ENCODE assay signal across 10 cellular contexts in genomic region chr5:138504799-138505198, GRCh38. TPM values are rescaled to one million over a fixed set of nuclear protein-coding genes. Genes with fewer than 3 reads are reported as not detected.
DNase-seq lines count a peak whose midpoint lies in the region; ATAC-seq, FAIRE-seq and TF ChIP-seq lines count a peak whose summit lies in the region.
"Had no signal": no experiment of that assay in that cellular context is flagged by ENCODE, and none has a peak within 500 bp of the region (broad histone marks: within the 10 kb centered on the region; RNA-seq: fewer than 3 reads in every experiment).

No MANE protein-coding gene starts in this region.

- intact Hi-C loops in body of pancreas (cut with DNase I) (loop anchor here (5.0 kb wide), 1 partner anchor 47 kb away; no protein-coding TSS in a partner anchor), HepG2 (cut with micrococcal nuclease; ENCODE audit: unreplicated experiment) (loop anchor here (5.0 kb wide), 1 partner anchor 38 kb away; the partner anchor contains the start of gene ETF1), vagina (cut with DNase I) (loop anchor here (5.0 kb wide), 1 partner anchor 52 kb away; no protein-coding TSS in a partner anchor)

- TF ChIP-seq CTCF in body of pancreas (IDR thresholded peaks at IDR 0.05) (no peak), HepG2 (CRISPR knock-in tag; IDR thresholded peaks at IDR 0.05) (no peak), vagina (IDR thresholded peaks at IDR 0.05) (no peak), GM20000 (IDR thresholded peaks at IDR 0.05; ENCODE audit: extremely low read depth, missing control alignments) (no peak)

- H3K27me3 ChIP-seq in body of pancreas = no peaks in the 10 kb centered on the region
- H3K27me3 ChIP-seq in HepG2 (ENCODE audit: control insufficient read depth in 1 of 2, insufficient read depth in 2 of 2, low read length in 2 of 2) = no peaks in the 10 kb centered on the region
- no peaks in the 10 kb centered on the region for H3K27me3 ChIP-seq in vagina

- CTCF ChIA-PET in HepG2 (lab: Yijun Ruan, JAX; ENCODE audit: low intra/inter-chr PET ratio, low total read pairs) = interaction anchor here (2.1 kb wide), 1 partner anchor 41 kb away, joined by 29 read pairs; the partner anchor contains the start of gene EGR1

- H3K4me3 ChIP-seq in body of pancreas = no peak overlapping the region
- no peak overlapping the region for H3K4me3 ChIP-seq in HepG2 (replicated peaks in 1 of 3; ENCODE audit: insufficient read depth in 1 of 3, low read depth in 2 of 3, low read length in 3 of 3)
- H3K4me3 ChIP-seq in vagina = no peak overlapping the region

- no peak overlapping the region for H2AFZ ChIP-seq in HepG2 (ENCODE audit: low read length)

- TF ChIP-seq EP300 in HepG2 (IDR thresholded peaks at IDR 0.05; ENCODE audit: low read depth in 2 of 2, low read length in 2 of 2) (no peak), HepG2 (CRISPR knock-in tag; IDR thresholded peaks at IDR 0.05; ENCODE audit: borderline replicate concordance) (no peak)

- POLR2A ChIA-PET in HepG2 (lab: Yijun Ruan, JAX) = interaction anchor here (1.0 to 3.7 kb wide), 5 partner anchors 12 to 55 kb away, joined by 3 to 25 read pairs (median 4); partner anchors contain the start of gene EGR1

- H3K9me3 ChIP-seq in body of pancreas (no peaks in the 10 kb centered on the region), HepG2 (ENCODE audit: low read length) (no peaks in the 10 kb centered on the region), vagina (no peaks in the 10 kb centered on the region)

- in situ Hi-C loops in HepG2 (cut with HindIII; ENCODE audit: extremely low pct_ligation_motif_present, low pct_unique_long_range_greater_than_20kb) = loop anchor here (5.0 to 10.0 kb wide), 2 partner anchors 37 to 60 kb away; partner anchors contain the start of gene EGR1

- 26 to 30% methylated on average over 2 to 4 of the region's 4 CpGs for WGBS in body of pancreas, 2 donors
- 92% methylated on average over 4 of the region's 4 CpGs for WGBS in HepG2 (ENCODE audit: low lambda C conversion rate)

- peaks cover 17% of the 10 kb centered on the region for H3K4me1 ChIP-seq in body of pancreas
- peaks cover 71% of the 10 kb centered on the region for H3K4me1 ChIP-seq in HepG2 (ENCODE audit: insufficient read depth, low read length)
- peaks cover 41% of the 10 kb centered on the region for H3K4me1 ChIP-seq in vagina

- no peak for TF ChIP-seq POLR2A in body of pancreas (IDR thresholded peaks at IDR 0.05)
- TF ChIP-seq POLR2A in HepG2 (IDR thresholded peaks at IDR 0.05; ENCODE audit: insufficient read depth in 1 of 2, low read depth in 2 of 2, low read length in 2 of 2) = no peak
- no peak for TF ChIP-seq POLR2A in vagina (IDR thresholded peaks at IDR 0.05)

- DNase-seq in activated T-cell treated with anti-CD3 and anti-CD28 coated beads, Interleukin-2, amount 50 U/mL, for 24 hours = no peak
- DNase-seq in activated T-cell treated with anti-CD3 and anti-CD28 coated beads, Interleukin-2, amount 50 U/mL, for 72 hours = no peak
- peak; percentile 47 to 72 (median 52) for DNase-seq in body of pancreas
- DNase-seq in HepG2 (ENCODE audit: low spot score) = no peak
- DNase-seq in vagina (ENCODE audit: extremely low spot score in 2 of 2) = no peak
- DNase-seq in GM20000 (ENCODE audit: low spot score) = no peak
- no peak for DNase-seq in NOMO-1 treated with dmso at 0.1 percent for 144 hours (lab: John Stamatoyannopoulos, UW; ENCODE audit: unreplicated experiment)
- DNase-seq: NCI-H526 had no signal

- ATAC-seq in activated T-cell treated with anti-CD3 and anti-CD28 coated beads, Interleukin-2, amount 50 U/mL, for 72 hours (replicated peaks in 1 of 2) = no peak
- ATAC-seq in body of pancreas (peak; percentile 58), HepG2 (no peak), GM19324 (IDR thresholded peaks at IDR 0.05; ENCODE audit: low FRiP score, unreplicated experiment) (no peak)

- no peak overlapping the region for H3K4me3 Mint-ChIP-seq in activated T-cell treated with anti-CD3 and anti-CD28 coated beads, Interleukin-2, amount 50 U/mL, for 24 hours
- no peak overlapping the region for H3K4me3 Mint-ChIP-seq in activated T-cell treated with anti-CD3 and anti-CD28 coated beads, Interleukin-2, amount 50 U/mL, for 72 hours
- H3K4me3 Mint-ChIP-seq: stimulated activated naive CD8-positive, alpha-beta T cell treated with anti-CD3 and anti-CD28 coated beads, Interleukin-15, Interleukin-2, amounts not matched to agents 100 ng/mL and 50 ng/mL, for 24 hours had no signal

- H4K20me1 ChIP-seq in HepG2 (ENCODE audit: insufficient read depth, low read length) = no peaks in the 10 kb centered on the region

- BruUV-seq in HepG2 (replicated peaks; lab: Mats Ljungman, UMichigan) = no TSS peak

- peak overlapping the region in 2 of 4 donors; percentile 17 to 18 for H3K27ac ChIP-seq in body of pancreas
- H3K27ac ChIP-seq in HepG2 (ENCODE audit: extremely low read length, insufficient read depth, low read length) = no peak overlapping the region
- peak overlapping the region; percentile 10 for H3K27ac ChIP-seq in vagina

- H3K27ac Mint-ChIP-seq in activated T-cell treated with anti-CD3 and anti-CD28 coated beads, Interleukin-2, amount 50 U/mL, for 24 hours = peak overlapping the region; percentile 19
- H3K27ac Mint-ChIP-seq in activated T-cell treated with anti-CD3 and anti-CD28 coated beads, Interleukin-2, amount 50 U/mL, for 72 hours = no peak overlapping the region
- H3K27ac Mint-ChIP-seq: stimulated activated naive CD8-positive, alpha-beta T cell treated with anti-CD3 and anti-CD28 coated beads, Interleukin-15, Interleukin-2, amounts not matched to agents 100 ng/mL and 50 ng/mL, for 24 hours had no signal

- no peak for TF ChIP-seq RAD21 in HepG2 (CRISPR knock-in tag; IDR thresholded peaks at IDR 0.05)

- H3K36me3 ChIP-seq in body of pancreas (replicated peaks in 1 of 2; ENCODE audit: insufficient read depth in 1 of 2, low read depth in 2 of 2) (peaks cover 0 to 10% of the 10 kb centered on the region in 2 donors), HepG2 (replicated peaks in 1 of 2; ENCODE audit: control insufficient read depth in 1 of 2, insufficient read depth in 2 of 2, low read length in 2 of 2) (peaks cover 7 to 14% of the 10 kb centered on the region in 2 experiments; a peak in 4 of 5 replicates), vagina (peaks cover 0 to 18% of the 10 kb centered on the region in 2 donors)

- H3K27me3 Mint-ChIP-seq in activated T-cell treated with anti-CD3 and anti-CD28 coated beads, Interleukin-2, amount 50 U/mL, for 24 hours = no peaks in the 10 kb centered on the region
- no peaks in the 10 kb centered on the region for H3K27me3 Mint-ChIP-seq in activated T-cell treated with anti-CD3 and anti-CD28 coated beads, Interleukin-2, amount 50 U/mL, for 72 hours (ENCODE audit: low read depth)
- H3K27me3 Mint-ChIP-seq: stimulated activated naive CD8-positive, alpha-beta T cell treated with anti-CD3 and anti-CD28 coated beads, Interleukin-15, Interleukin-2, amounts not matched to agents 100 ng/mL and 50 ng/mL, for 24 hours had no signal

- H3K4me2 ChIP-seq in HepG2 (ENCODE audit: low read depth, low read length) = no peak overlapping the region

- H3K36me3 Mint-ChIP-seq in activated T-cell treated with anti-CD3 and anti-CD28 coated beads, Interleukin-2, amount 50 U/mL, for 24 hours (ENCODE audit: low read depth) = peaks cover 62% of the 10 kb centered on the region
- H3K36me3 Mint-ChIP-seq in activated T-cell treated with anti-CD3 and anti-CD28 coated beads, Interleukin-2, amount 50 U/mL, for 72 hours (ENCODE audit: insufficient read depth in 2 of 2) = peaks cover 6 to 12% of the 10 kb centered on the region in 2 donors

- no peaks in the 10 kb centered on the region for H3K4me1 Mint-ChIP-seq in activated T-cell treated with anti-CD3 and anti-CD28 coated beads, Interleukin-2, amount 50 U/mL, for 24 hours (ENCODE audit: low read depth)
- no peaks in the 10 kb centered on the region for H3K4me1 Mint-ChIP-seq in activated T-cell treated with anti-CD3 and anti-CD28 coated beads, Interleukin-2, amount 50 U/mL, for 72 hours (ENCODE audit: low read depth)

- FAIRE-seq in HepG2 (lab: Jason Lieb, UNC) = no peak

- H3K9me3 Mint-ChIP-seq in activated T-cell treated with anti-CD3 and anti-CD28 coated beads, Interleukin-2, amount 50 U/mL, for 24 hours = no peaks in the 10 kb centered on the region
- H3K9me3 Mint-ChIP-seq in activated T-cell treated with anti-CD3 and anti-CD28 coated beads, Interleukin-2, amount 50 U/mL, for 72 hours = no peaks in the 10 kb centered on the region
- H3K9me3 Mint-ChIP-seq: stimulated activated naive CD8-positive, alpha-beta T cell treated with anti-CD3 and anti-CD28 coated beads, Interleukin-15, Interleukin-2, amounts not matched to agents 100 ng/mL and 50 ng/mL, for 24 hours had no signal

- no peaks in the 10 kb centered on the region for H3K79me2 ChIP-seq in HepG2 (ENCODE audit: insufficient read depth, low read length)

- H3K9ac ChIP-seq in HepG2 (ENCODE audit: insufficient read depth, low read depth, low read length) = no peak overlapping the region

RNA-seq across cellular contexts. Expression of gene ETF1, which starts 38.2 kb away (rescaled TPM):
- total RNA-seq in activated T-cell treated with anti-CD3 and anti-CD28 coated beads, Interleukin-2, amount 50 U/mL, for 72 hours = 100 to 1,000 TPM; 106 to 111 TPM
- total RNA-seq in body of pancreas = 10 to 100 TPM; 24.9 to 36.6 TPM
- 184 and 270 TPM in 2 replicates for total RNA-seq in HepG2 (2016; rRNA removed; fragmentation: Illumina TruSeq; extraction: Trizol)
- total RNA-seq in HepG2 (2016; cell fraction: cytosol; rRNA removed; fragmentation: Illumina TruSeq; extraction: Trizol; ENCODE audit: low read depth) = 51.8 and 53.7 TPM in 2 replicates
- total RNA-seq in HepG2 (2016; cell fraction: insoluble cytoplasmic fraction; rRNA removed; fragmentation: Illumina TruSeq; extraction: Trizol) = 190 and 264 TPM in 2 replicates
- total RNA-seq in HepG2 (2016; cell fraction: membrane; rRNA removed; fragmentation: Illumina TruSeq; extraction: Trizol) = 150 and 153 TPM in 2 replicates
- 90.0 and 98.4 TPM in 2 replicates for total RNA-seq in HepG2 (2016; cell fraction: nucleus; rRNA removed; fragmentation: Illumina TruSeq; extraction: Trizol)
- 45.3 and 52.1 TPM in 2 replicates for polyA plus RNA-seq in HepG2 (2011; rRNA removed)
- polyA plus RNA-seq in HepG2 (2011; cell fraction: cytosol; rRNA removed) = 30.2 and 38.0 TPM in 2 replicates
- polyA plus RNA-seq in HepG2 (2011; cell fraction: nucleus; rRNA removed) = 22.1 and 27.0 TPM in 2 replicates
- 73.5 and 77.9 TPM in 2 replicates for polyA plus RNA-seq in HepG2 (2012)
- 58.4 and 64.0 TPM in 2 replicates for polyA plus RNA-seq in HepG2 (2016; cell fraction: cytosol; fragmentation: Illumina TruSeq; extraction: Trizol; ENCODE audit: low read depth)
- 240 and 256 TPM in 2 replicates for polyA plus RNA-seq in HepG2 (2016; cell fraction: insoluble cytoplasmic fraction; fragmentation: Illumina TruSeq; extraction: Trizol; ENCODE audit: low read depth)
- polyA plus RNA-seq in HepG2 (2016; cell fraction: membrane; fragmentation: Illumina TruSeq; extraction: Trizol; ENCODE audit: low read depth) = 110 and 111 TPM in 2 replicates
- polyA plus RNA-seq in HepG2 (2016; cell fraction: nucleus; fragmentation: Illumina TruSeq; extraction: Trizol; ENCODE audit: insufficient read depth, low read depth) = 129 and 137 TPM in 2 replicates
- 28.2 and 68.1 TPM in 2 replicates for polyA minus RNA-seq in HepG2 (2011; rRNA and poly(A)+ RNA removed; ENCODE audit: low replicate concordance)
- polyA minus RNA-seq in HepG2 (2011; cell fraction: cytosol; rRNA and poly(A)+ RNA removed) = 50.5 and 61.1 TPM in 2 replicates
- polyA minus RNA-seq in HepG2 (2011; cell fraction: nucleus; rRNA and poly(A)+ RNA removed) = 51.4 and 66.6 TPM in 2 replicates
- 60.6 TPM for total RNA-seq in vagina

RNA-seq across cellular contexts. Expression of gene EGR1, which starts 39.5 kb away (rescaled TPM):
- total RNA-seq in activated T-cell treated with anti-CD3 and anti-CD28 coated beads, Interleukin-2, amount 50 U/mL, for 72 hours = 100 to 1,000 TPM in 1 of 2 donors, 10 to 100 TPM in 1; 94.3 to 105 TPM
- total RNA-seq in body of pancreas = 100 to 1,000 TPM in 1 of 2 donors, 10 to 100 TPM in 1; 51.1 to 139 TPM
- 4.5 and 5.6 TPM in 2 replicates for total RNA-seq in HepG2 (2016; rRNA removed; fragmentation: Illumina TruSeq; extraction: Trizol)
- 1.2 and 1.5 TPM in 2 replicates for total RNA-seq in HepG2 (2016; cell fraction: cytosol; rRNA removed; fragmentation: Illumina TruSeq; extraction: Trizol; ENCODE audit: low read depth)
- total RNA-seq in HepG2 (2016; cell fraction: insoluble cytoplasmic fraction; rRNA removed; fragmentation: Illumina TruSeq; extraction: Trizol) = 3.9 and 5.3 TPM in 2 replicates
- 6.1 and 7.2 TPM in 2 replicates for total RNA-seq in HepG2 (2016; cell fraction: membrane; rRNA removed; fragmentation: Illumina TruSeq; extraction: Trizol)
- total RNA-seq in HepG2 (2016; cell fraction: nucleus; rRNA removed; fragmentation: Illumina TruSeq; extraction: Trizol) = 12.2 and 14.1 TPM in 2 replicates
- 4.1 and 6.0 TPM in 2 replicates for polyA plus RNA-seq in HepG2 (2011; rRNA removed)
- polyA plus RNA-seq in HepG2 (2011; cell fraction: cytosol; rRNA removed) = 3.2 TPM in 2 replicates
- 15.1 and 28.0 TPM in 2 replicates for polyA plus RNA-seq in HepG2 (2011; cell fraction: nucleus; rRNA removed)
- polyA plus RNA-seq in HepG2 (2012) = 8.0 and 12.9 TPM in 2 replicates
- polyA plus RNA-seq in HepG2 (2016; cell fraction: cytosol; fragmentation: Illumina TruSeq; extraction: Trizol; ENCODE audit: low read depth) = 7.1 and 8.0 TPM in 2 replicates
- 24.2 and 37.9 TPM in 2 replicates for polyA plus RNA-seq in HepG2 (2016; cell fraction: insoluble cytoplasmic fraction; fragmentation: Illumina TruSeq; extraction: Trizol; ENCODE audit: low read depth)
- polyA plus RNA-seq in HepG2 (2016; cell fraction: membrane; fragmentation: Illumina TruSeq; extraction: Trizol; ENCODE audit: low read depth) = 26.2 and 30.0 TPM in 2 replicates
- polyA plus RNA-seq in HepG2 (2016; cell fraction: nucleus; fragmentation: Illumina TruSeq; extraction: Trizol; ENCODE audit: insufficient read depth, low read depth) = 86.2 and 90.3 TPM in 2 replicates
- polyA minus RNA-seq in HepG2 (2011; rRNA and poly(A)+ RNA removed; ENCODE audit: low replicate concordance) = 0.91 and 8.0 TPM in 2 replicates
- polyA minus RNA-seq in HepG2 (2011; cell fraction: cytosol; rRNA and poly(A)+ RNA removed) = 7.8 and 10.3 TPM in 2 replicates
- 5.7 and 14.2 TPM in 2 replicates for polyA minus RNA-seq in HepG2 (2011; cell fraction: nucleus; rRNA and poly(A)+ RNA removed)
- total RNA-seq in vagina = 119 TPM

Comparison
In these comparisons a context has a peak if more than half of its experiments do, and no peak if none do; other contexts are left out.
1. DNase-seq: peak in body of pancreas (4 of 4); none in activated T-cell treated with anti-CD3 and anti-CD28 coated beads, Interleukin-2, amount 50 U/mL, for 24 hours (single experiment), activated T-cell treated with anti-CD3 and anti-CD28 coated beads, Interleukin-2, amount 50 U/mL, for 72 hours (0 of 2), HepG2 (single experiment), vagina (0 of 2), GM20000 (single experiment) and NOMO-1 treated with dmso at 0.1 percent for 144 hours (single experiment).